In genomic region chr12:124563401-124563800, GRCh38 we compare ENCODE assay signal across 16 cellular contexts. TPM values are rescaled to one million over a fixed set of nuclear protein-coding genes. Genes with fewer than 3 reads are reported as not detected.
DNase-seq lines count a peak whose midpoint lies in the region; ATAC-seq, FAIRE-seq and TF ChIP-seq lines count a peak whose summit lies in the region.
"Had no signal": no experiment of that assay in that cellular context is flagged by ENCODE, and none has a peak within 500 bp of the region (broad histone marks: within the 10 kb centered on the region; RNA-seq: fewer than 3 reads in every experiment).

No MANE protein-coding gene starts in this region.

- peaks cover 4% of the 10 kb centered on the region for H3K9me3 Mint-ChIP-seq in glutamatergic neuron (ENCODE audit: unreplicated experiment)
- H3K9me3 Mint-ChIP-seq: central memory CD8-positive, alpha-beta T cell had no signal

- TSS peak; percentile 20 for BruUV-seq in HCT116 (replicated peaks; lab: Mats Ljungman, UMichigan)

- TF ChIP-seq POLR2A in HCT116 (IDR thresholded peaks at IDR 0.05; ENCODE audit: borderline replicate concordance, extremely low read depth, insufficient read depth, insufficient read length) = no peak
- no peak for TF ChIP-seq POLR2A in stomach (IDR thresholded peaks at IDR 0.05)

- DNase-seq in HCT116 (ENCODE audit: low read depth, low spot score) (no peak), T-helper 17 cell (no peak), glutamatergic neuron (no peak), stomach (no peak), RCC 7860 (ENCODE audit: low spot score) (no peak)
- DNase-seq: activated CD4-positive, CD25-positive, alpha-beta regulatory T cell treated with anti-CD3 and anti-CD28 coated beads, Interleukin-2, amount 50 U/mL, for 72 hours; activated naive CD4-positive, alpha-beta T cell treated with anti-CD3 and anti-CD28 coated beads, Interleukin-2, amount 10 ng/mL, durations not matched to agents 7 days and 5 days; Karpas-422; NCI-H146; occipital lobe had no signal

- no peak for TF ChIP-seq EP300 in stomach (IDR thresholded peaks at IDR 0.05)

- intact Hi-C loops in HCT116 (cut with micrococcal nuclease) = loop anchor here (10.0 kb wide), 1 partner anchor 169 kb away; no protein-coding TSS in a partner anchor
- intact Hi-C loops in stomach (cut with DNase I; ENCODE audit: low total_unique reads) = loop anchor here (10.0 kb wide), 1 partner anchor 59 kb away; no protein-coding TSS in a partner anchor

- H3K27ac ChIP-seq in HCT116 (ENCODE audit: low read depth, low read length) (no peak overlapping the region), stomach (peak overlapping the region in 3 of 5 donors; percentile 20 to 99 (median 40))

- H3K9me2 ChIP-seq in HCT116 (ENCODE audit: insufficient read depth) = no peaks in the 10 kb centered on the region

- H3K4me3 ChIP-seq in HCT116 (replicated peaks in 1 of 2; ENCODE audit: low read depth in 1 of 2, low read length in 2 of 2) = no peak overlapping the region
- H3K4me3 ChIP-seq in stomach = no peak overlapping the region
- H3K4me3 ChIP-seq: vagina had no signal

- H3K36me3 ChIP-seq in HCT116 (ENCODE audit: control insufficient read depth in 1 of 2, insufficient read depth in 2 of 2, low read length in 2 of 2) = peaks cover 0 to 6% of the 10 kb centered on the region in 2 experiments; a peak in 1 of 4 replicates
- H3K36me3 ChIP-seq in stomach = peaks cover 0 to 3% (median 0%) of the 10 kb centered on the region in 4 donors
- H3K36me3 ChIP-seq: vagina had no signal

- H3K4me2 ChIP-seq in HCT116 (ENCODE audit: low read length) = no peak overlapping the region

- peaks cover 3% of the 10 kb centered on the region for H3K36me3 Mint-ChIP-seq in T-helper 17 cell (ENCODE audit: low read depth)
- peaks cover 6% of the 10 kb centered on the region for H3K36me3 Mint-ChIP-seq in glutamatergic neuron (ENCODE audit: unreplicated experiment)

- H3K27me3 Mint-ChIP-seq in T-helper 17 cell (no peaks in the 10 kb centered on the region), glutamatergic neuron (ENCODE audit: unreplicated experiment) (peaks cover 5% of the 10 kb centered on the region)
- H3K27me3 Mint-ChIP-seq: central memory CD8-positive, alpha-beta T cell had no signal

- no peaks in the 10 kb centered on the region for H3K27me3 ChIP-seq in HCT116 (ENCODE audit: insufficient read depth, low read length)
- H3K27me3 ChIP-seq in stomach = no peaks in the 10 kb centered on the region
- H3K27me3 ChIP-seq: vagina had no signal

- H3K9ac ChIP-seq in HCT116 (ENCODE audit: low read length) = no peak overlapping the region

- no peak for ATAC-seq in HCT116
- ATAC-seq in T-helper 17 cell = no peak
- ATAC-seq in GM21737 (IDR thresholded peaks at IDR 0.05; ENCODE audit: unreplicated experiment) = no peak
- no peak for ATAC-seq in GM18873 (IDR thresholded peaks at IDR 0.05; ENCODE audit: low FRiP score, unreplicated experiment)

- RAD21 ChIA-PET in HCT116 (lab: Charles Lee; ENCODE audit: low non-redundant PET in 1 of 2, low total read pairs in 2 of 2, uncharacterized antibody in 2 of 2, unreplicated experiment in 2 of 2) = no interaction called here

- H3K4me1 Mint-ChIP-seq in T-helper 17 cell = peaks cover 25% of the 10 kb centered on the region
- peaks cover 25% of the 10 kb centered on the region for H3K4me1 Mint-ChIP-seq in glutamatergic neuron (ENCODE audit: low read depth, unreplicated experiment)

- FAIRE-seq in RCC 7860 (lab: Jason Lieb, UNC) = no peak
- FAIRE-seq: endothelial cell of umbilical vein, islet of Langerhans had no signal

- POLR2A ChIA-PET in HCT116 (lab: Charles Lee) = no interaction called here

- H3K4me1 ChIP-seq in HCT116 (ENCODE audit: control insufficient read depth in 1 of 2, insufficient read depth in 2 of 2, low read length in 2 of 2) (peaks cover 3 to 21% of the 10 kb centered on the region in 2 experiments; a peak in 3 of 4 replicates), stomach (peaks cover 44 to 79% (median 61%) of the 10 kb centered on the region in 4 donors)

- CTCF ChIA-PET in HCT116 (lab: Charles Lee) = no interaction called here

- WGBS in stomach, 5 donors = 47 to 67% (median 58%) methylated on average over 11 of the region's 11 CpGs

- H3K4me3 Mint-ChIP-seq in T-helper 17 cell = no peak overlapping the region
- H3K4me3 Mint-ChIP-seq in glutamatergic neuron (ENCODE audit: unreplicated experiment) = peak overlapping the region; percentile 45
- H3K4me3 Mint-ChIP-seq: activated naive CD4-positive, alpha-beta T cell treated with anti-CD3 and anti-CD28 coated beads, Interleukin-2, amount 10 ng/mL, durations not matched to agents 7 days and 5 days; central memory CD8-positive, alpha-beta T cell had no signal

- TF ChIP-seq RAD21 in HCT116 (IDR thresholded peaks at IDR 0.05; ENCODE audit: low read depth) = no peak

- H3K79me2 ChIP-seq in HCT116 (ENCODE audit: insufficient read depth, low read length) = peaks cover 85% of the 10 kb centered on the region

- H4K20me1 ChIP-seq in HCT116 (ENCODE audit: insufficient read depth) = peaks cover 20% of the 10 kb centered on the region; the same call in 1 of the 2 replicates

- no peak overlapping the region for H2AFZ ChIP-seq in HCT116 (ENCODE audit: low read depth, low read length, poor library complexity, severe bottlenecking)

- H3K9me3 ChIP-seq in HCT116 (ENCODE audit: control insufficient read depth in 1 of 2, insufficient read depth in 1 of 2, low read depth in 1 of 2, low read length in 2 of 2) (no peaks in the 10 kb centered on the region), T-helper 17 cell (ENCODE audit: control insufficient read depth, low read length, poor library complexity, severe bottlenecking) (no peaks in the 10 kb centered on the region), stomach (no peaks in the 10 kb centered on the region)
- H3K9me3 ChIP-seq: vagina had no signal

- TF ChIP-seq CTCF in HCT116 (IDR thresholded peaks at IDR 0.05 in 2 of 3, conservative IDR thresholded peaks at IDR 0.05 in 1 of 3; ENCODE audit: borderline replicate concordance in 1 of 3, insufficient read depth in 1 of 3, low read depth in 2 of 3, low read length in 2 of 3) = no peak
- no peak for TF ChIP-seq CTCF in glutamatergic neuron (IDR thresholded peaks at IDR 0.05; ENCODE audit: partially characterized antibody, unreplicated experiment)
- TF ChIP-seq CTCF in stomach (IDR thresholded peaks at IDR 0.05) = no peak

- peak overlapping the region; percentile 4 for H3K27ac Mint-ChIP-seq in T-helper 17 cell
- H3K27ac Mint-ChIP-seq in glutamatergic neuron (ENCODE audit: unreplicated experiment) = peak overlapping the region; percentile 55
- H3K27ac Mint-ChIP-seq: activated naive CD4-positive, alpha-beta T cell treated with anti-CD3 and anti-CD28 coated beads, Interleukin-2, amount 10 ng/mL, durations not matched to agents 7 days and 5 days had no signal

TF ChIP-seq in HCT116, 20 proteins besides CTCF, POLR2A, EP300 and RAD21 (continues in another document):
- no peak for TF ChIP-seq ZBTB33 (IDR thresholded peaks at IDR 0.05; ENCODE audit: extremely low read depth, insufficient replicate concordance, low read length)
- no peak for TF ChIP-seq EZH2phosphoT487 (IDR thresholded peaks at IDR 0.05; ENCODE audit: borderline replicate concordance)
- TF ChIP-seq SIN3A (IDR thresholded peaks at IDR 0.05; ENCODE audit: low read depth) = no peak
- no peak for TF ChIP-seq EZH2 (IDR thresholded peaks at IDR 0.05)
- TF ChIP-seq CBX3 (IDR thresholded peaks at IDR 0.05; ENCODE audit: low read depth) = no peak
- TF ChIP-seq ZNF274 (IDR thresholded peaks at IDR 0.05; ENCODE audit: low read depth, low read length) = no peak
- TF ChIP-seq SRF (IDR thresholded peaks at IDR 0.05; ENCODE audit: low read depth) = no peak
- TF ChIP-seq TCF7L2 (IDR thresholded peaks at IDR 0.05; ENCODE audit: borderline replicate concordance, extremely low read depth, insufficient read depth, insufficient read length) = no peak
- no peak for TF ChIP-seq EGR1 (IDR thresholded peaks at IDR 0.05; ENCODE audit: low read depth)
- no peak for TF ChIP-seq ZFX (IDR thresholded peaks at IDR 0.05)
- no peak for TF ChIP-seq YY1 (IDR thresholded peaks at IDR 0.05; ENCODE audit: extremely low read depth, insufficient replicate concordance, low read depth, low read length)
- TF ChIP-seq ATF3 (IDR thresholded peaks at IDR 0.05) = no peak

RNA-seq across cellular contexts. Expression of gene NCOR2, which starts 4.0 kb away (rescaled TPM):
- total RNA-seq in HCT116 (2021; ENCODE audit: unreplicated experiment) (153 TPM), T-helper 17 cell (100 to 1,000 TPM; 107 to 119 TPM), glutamatergic neuron (ENCODE audit: unreplicated experiment) (360 TPM), stomach (100 to 1,000 TPM in 4 of 5 donors, 10 to 100 TPM in 1; 61.7 to 292 (median 116) TPM)
- polyA plus RNA-seq in HCT116 (2012) = 84.8 and 92.4 TPM in 2 replicates
- 10 to 100 TPM; 27.2 to 49.6 (median 37.7) TPM for polyA plus RNA-seq in stomach
